In the genomic region with DNA sequence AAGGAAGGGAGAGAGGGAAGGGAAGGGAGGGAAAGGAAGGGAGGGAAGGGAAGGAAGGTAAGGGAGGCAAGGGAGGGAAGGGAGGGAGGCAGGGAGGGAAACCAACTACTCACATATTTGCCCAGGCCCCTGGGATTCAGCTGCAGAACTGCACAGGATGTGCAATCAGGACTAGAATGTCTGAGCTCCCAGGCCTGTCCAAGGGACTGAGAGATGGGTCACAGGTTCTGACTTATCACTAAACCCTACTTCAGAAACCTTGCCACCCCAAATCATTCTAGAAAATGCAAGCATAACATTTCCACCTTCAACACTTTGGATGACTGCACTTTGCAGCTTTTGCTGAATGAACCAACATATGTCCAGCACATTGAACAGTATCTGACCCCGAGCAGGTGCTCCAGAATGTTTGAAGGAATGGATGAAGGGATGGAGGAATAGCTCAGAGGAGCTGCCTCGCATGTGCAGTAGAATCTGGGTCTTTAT, we compare ENCODE assay signal across 11 cellular contexts.
DNase-seq lines count a peak whose midpoint lies in the region; TF ChIP-seq lines count a peak whose summit lies in the region.
"Had no signal": no experiment of that assay in that cellular context is flagged by ENCODE, and none has a peak within 500 bp of the region (broad histone marks: within the 10 kb centered on the region; RNA-seq: fewer than 3 reads in every experiment).

No MANE protein-coding gene starts in this region.

- no peak overlapping the region for H3K4me2 ChIP-seq in hepatocyte

- no peak overlapping the region for H2AFZ ChIP-seq in hepatocyte

- H3K27ac ChIP-seq in tibial artery = peak overlapping the region; percentile 82 to 91
- H3K27ac ChIP-seq in hepatocyte = no peak overlapping the region

- H3K4me3 ChIP-seq in foreskin fibroblast (ENCODE audit: low read depth in 1 of 2, low read length in 2 of 2) (no peak overlapping the region), tibial artery (no peak overlapping the region), hepatocyte (no peak overlapping the region)

- H3K79me2 ChIP-seq in hepatocyte = peaks cover 3% of the 10 kb centered on the region

- no peaks in the 10 kb centered on the region for H3K9me2 ChIP-seq in hepatocyte (replicated peaks; ENCODE audit: insufficient read depth)

- no peaks in the 10 kb centered on the region for H4K20me1 ChIP-seq in hepatocyte (ENCODE audit: insufficient read depth, poor library complexity, severe bottlenecking)

- WGBS in hepatocyte (ENCODE audit: low lambda C conversion rate, missing lambda C conversion rate) = 98% methylated on average over 2 of the region's 2 CpGs

- no peaks in the 10 kb centered on the region for H3K27me3 ChIP-seq in tibial artery
- no peaks in the 10 kb centered on the region for H3K27me3 ChIP-seq in hepatocyte

- H3K9me3 ChIP-seq in tibial artery (no peaks in the 10 kb centered on the region), hepatocyte (ENCODE audit: low read depth) (no peaks in the 10 kb centered on the region)

- TF ChIP-seq CTCF in foreskin fibroblast (IDR thresholded peaks at IDR 0.05; ENCODE audit: low read depth, low read length) (no peak), tibial artery (IDR thresholded peaks at IDR 0.05) (no peak), hepatocyte (IDR thresholded peaks at IDR 0.05; ENCODE audit: poor library complexity) (no peak)

- DNase-seq in DMS153 (lab: John Stamatoyannopoulos, UW) (peak; percentile 64), DMS153 treated with DMSO at 0.1 percent for 48 hours (lab: John Stamatoyannopoulos, UW; ENCODE audit: unreplicated experiment) (no peak), T1000 (lab: John Stamatoyannopoulos, UW) (peak; percentile 50), foreskin fibroblast (peak; percentile 62 to 82), tibial artery (peak; percentile 57 to 77), SW480 (ENCODE audit: low spot score) (no peak), hepatocyte (ENCODE audit: low spot score) (no peak), activated gamma-delta T cell (lab: John Stamatoyannopoulos, UW) (no peak)
- DNase-seq: activated T-cell treated with anti-CD3 and anti-CD28 coated beads, Interleukin-2, amount 50 U/mL, for 4 hours; effector CD8-positive, alpha-beta T cell; T-helper 17 cell had no signal

- intact Hi-C loops in tibial artery (cut with DNase I; ENCODE audit: low total_unique reads) = loop anchor here (2.0 to 5.0 kb wide), 2 partner anchors 220 to 249 kb away; no protein-coding TSS in a partner anchor

- H3K36me3 ChIP-seq in tibial artery (no peaks in the 10 kb centered on the region), hepatocyte (replicated peaks; ENCODE audit: insufficient read depth, low read depth) (no peaks in the 10 kb centered on the region)

- H3K4me1 ChIP-seq in tibial artery (peaks cover 5 to 72% (median 63%) of the 10 kb centered on the region in 4 donors), hepatocyte (ENCODE audit: insufficient read depth) (peaks cover 19% of the 10 kb centered on the region)

Comparison
In these comparisons a context has a peak if more than half of its experiments do, and no peak if none do; other contexts are left out.
1. DNase-seq: peak in DMS153 (single experiment), T1000 (single experiment), foreskin fibroblast (2 of 2) and tibial artery (2 of 2); none in DMS153 treated with DMSO at 0.1 percent for 48 hours (single experiment), SW480 (single experiment), hepatocyte (single experiment) and activated gamma-delta T cell (single experiment).